8 cellular contexts compared by ENCODE assay signal in genomic region chr20:41249781-41250281, GRCh38.
A peak's percentile ranks its signal among the peaks of the same experiment; 100 is the strongest.
DNase-seq lines count a peak whose midpoint lies in the region; ATAC-seq lines count a peak whose summit lies in the region.

No MANE protein-coding gene starts in this region.

- no peaks in the 10 kb centered on the region for H3K9me3 Mint-ChIP-seq in activated CD4-positive, alpha-beta T cell treated with anti-CD3 and anti-CD28 coated beads for 36 hours (ENCODE audit: low read depth)
- H3K9me3 Mint-ChIP-seq in activated T-helper 1 cell treated with anti-CD3 and anti-CD28 coated beads, Interleukin-12 subunit alpha, Interleukin-12 subunit beta, Interleukin-2, Interleukin-4 antibody, amounts not matched to agents 30 ng/mL and 10 ng/mL and 1 ng/mL, durations not matched to agents 14 hours and 24 hours and 36 hours: no peaks in the 10 kb centered on the region

- H3K4me1 Mint-ChIP-seq in activated CD4-positive, alpha-beta T cell treated with anti-CD3 and anti-CD28 coated beads for 36 hours: peaks cover under 1% of the 10 kb centered on the region
- no peaks in the 10 kb centered on the region for H3K4me1 Mint-ChIP-seq in activated T-helper 1 cell treated with anti-CD3 and anti-CD28 coated beads, Interleukin-12 subunit alpha, Interleukin-12 subunit beta, Interleukin-2, Interleukin-4 antibody, amounts not matched to agents 30 ng/mL and 10 ng/mL and 1 ng/mL, durations not matched to agents 14 hours and 24 hours and 36 hours (ENCODE audit: low read depth)

- POLR2A ChIA-PET in activated CD4-positive, alpha-beta T cell treated with anti-CD3 and anti-CD28 coated beads for 36 hours (lab: Charles Lee): interaction anchor here (0.6 kb wide), 1 partner anchor 161 kb away, joined by 4 read pairs; no protein-coding TSS in a partner anchor

- CTCF ChIA-PET in activated CD4-positive, alpha-beta T cell treated with anti-CD3 and anti-CD28 coated beads for 36 hours (lab: Charles Lee): interaction anchor here (0.6 to 1.7 kb wide), 5 partner anchors 15 to 286 kb away, joined by 3 read pairs; no protein-coding TSS in a partner anchor

- no peak overlapping the region for H3K27ac Mint-ChIP-seq in activated CD4-positive, alpha-beta T cell treated with anti-CD3 and anti-CD28 coated beads for 36 hours
- H3K27ac Mint-ChIP-seq in activated T-helper 1 cell treated with anti-CD3 and anti-CD28 coated beads, Interleukin-12 subunit alpha, Interleukin-12 subunit beta, Interleukin-2, Interleukin-4 antibody, amounts not matched to agents 30 ng/mL and 10 ng/mL and 1 ng/mL, durations not matched to agents 14 hours and 24 hours and 36 hours: no peak overlapping the region

- no peak for ATAC-seq in activated CD4-positive, alpha-beta T cell treated with anti-CD3 and anti-CD28 coated beads for 36 hours

- DNase-seq in EH (ENCODE audit: low read depth) (peak; percentile 53), NCI-H2227 treated with DMSO at 0.1 percent for 48 hours (lab: John Stamatoyannopoulos, UW) (peak; percentile 82), dermis blood vessel endothelial cell (peak; percentile 82), lung microvascular endothelial cell (ENCODE audit: low read depth in 2 of 2) (peak; percentile 63 to 74), epidermal melanocyte (ENCODE audit: insufficient read length, low spot score) (no peak)
- DNase-seq in activated CD4-positive, alpha-beta T cell treated with anti-CD3 and anti-CD28 coated beads for 36 hours: no peak
- no peak for DNase-seq in activated CD4-positive, alpha-beta T cell treated with anti-CD3 and anti-CD28 coated beads for 1 hour
- no peak for DNase-seq in activated T-helper 1 cell treated with anti-CD3 and anti-CD28 coated beads, Interleukin-12 subunit alpha, Interleukin-12 subunit beta, Interleukin-2, Interleukin-4 antibody, amounts not matched to agents 30 ng/mL and 10 ng/mL and 1 ng/mL, durations not matched to agents 14 hours and 24 hours and 36 hours (ENCODE audit: low spot score)

- intact Hi-C loops in activated CD4-positive, alpha-beta T cell treated with anti-CD3 and anti-CD28 coated beads for 36 hours (cut with DNase I, micrococcal nuclease): no loop called here
- intact Hi-C loops in activated T-helper 1 cell treated with anti-CD3 and anti-CD28 coated beads, Interleukin-12 subunit alpha, Interleukin-12 subunit beta, Interleukin-2, Interleukin-4 antibody, amounts not matched to agents 30 ng/mL and 10 ng/mL and 1 ng/mL, durations not matched to agents 14 hours and 24 hours and 36 hours (cut with micrococcal nuclease): no loop called here

- no peak overlapping the region for H3K4me3 Mint-ChIP-seq in activated CD4-positive, alpha-beta T cell treated with anti-CD3 and anti-CD28 coated beads for 36 hours
- H3K4me3 Mint-ChIP-seq in activated T-helper 1 cell treated with anti-CD3 and anti-CD28 coated beads, Interleukin-12 subunit alpha, Interleukin-12 subunit beta, Interleukin-2, Interleukin-4 antibody, amounts not matched to agents 30 ng/mL and 10 ng/mL and 1 ng/mL, durations not matched to agents 14 hours and 24 hours and 36 hours: no peak overlapping the region

- H3K36me3 Mint-ChIP-seq in activated CD4-positive, alpha-beta T cell treated with anti-CD3 and anti-CD28 coated beads for 36 hours (ENCODE audit: low read depth): no peaks in the 10 kb centered on the region
- no peaks in the 10 kb centered on the region for H3K36me3 Mint-ChIP-seq in activated T-helper 1 cell treated with anti-CD3 and anti-CD28 coated beads, Interleukin-12 subunit alpha, Interleukin-12 subunit beta, Interleukin-2, Interleukin-4 antibody, amounts not matched to agents 30 ng/mL and 10 ng/mL and 1 ng/mL, durations not matched to agents 14 hours and 24 hours and 36 hours (ENCODE audit: low read depth)

- no peaks in the 10 kb centered on the region for H3K27me3 Mint-ChIP-seq in activated CD4-positive, alpha-beta T cell treated with anti-CD3 and anti-CD28 coated beads for 36 hours
- peaks cover 1% of the 10 kb centered on the region for H3K27me3 Mint-ChIP-seq in activated T-helper 1 cell treated with anti-CD3 and anti-CD28 coated beads, Interleukin-12 subunit alpha, Interleukin-12 subunit beta, Interleukin-2, Interleukin-4 antibody, amounts not matched to agents 30 ng/mL and 10 ng/mL and 1 ng/mL, durations not matched to agents 14 hours and 24 hours and 36 hours (ENCODE audit: insufficient read depth)

Comparison
In these comparisons a context has a peak if more than half of its experiments do, and no peak if none do; other contexts are left out.
1. DNase-seq: peak in EH (single experiment), NCI-H2227 treated with DMSO at 0.1 percent for 48 hours (single experiment), dermis blood vessel endothelial cell (single experiment) and lung microvascular endothelial cell (2 of 2); none in epidermal melanocyte (single experiment), activated CD4-positive, alpha-beta T cell treated with anti-CD3 and anti-CD28 coated beads for 36 hours (single experiment), activated CD4-positive, alpha-beta T cell treated with anti-CD3 and anti-CD28 coated beads for 1 hour (single experiment) and activated T-helper 1 cell treated with anti-CD3 and anti-CD28 coated beads, Interleukin-12 subunit alpha, Interleukin-12 subunit beta, Interleukin-2, Interleukin-4 antibody, amounts not matched to agents 30 ng/mL and 10 ng/mL and 1 ng/mL, durations not matched to agents 14 hours and 24 hours and 36 hours (single experiment).